Comparison of ENCODE assay signal across 16 cellular contexts in genomic region chr10:96377816-96378294, GRCh38. TPM values are rescaled to one million over a fixed set of nuclear protein-coding genes. Genes with fewer than 3 reads are reported as not detected.
DNase-seq lines count a peak whose midpoint lies in the region; TF ChIP-seq lines count a peak whose summit lies in the region.
"Had no signal": no experiment of that assay in that cellular context is flagged by ENCODE, and none has a peak within 500 bp of the region (broad histone marks: within the 10 kb centered on the region; RNA-seq: fewer than 3 reads in every experiment).

No MANE protein-coding gene starts in this region.

- intact Hi-C loops in transverse colon (cut with DNase I; ENCODE audit: low total_unique reads): loop anchor here (10.0 kb wide), 1 partner anchor 457 kb away; the partner anchor contains the start of gene LCOR
- intact Hi-C loops in activated naive CD4-positive, alpha-beta T cell treated with anti-CD3 and anti-CD28 coated beads for 36 hours (cut with micrococcal nuclease): loop anchor here (10.0 kb wide), 1 partner anchor 657 kb away; no protein-coding TSS in a partner anchor

- H3K36me3 ChIP-seq in hepatocyte (replicated peaks; ENCODE audit: insufficient read depth, low read depth): no peaks in the 10 kb centered on the region
- H3K36me3 ChIP-seq in transverse colon: no peaks in the 10 kb centered on the region

- H3K9me2 ChIP-seq in hepatocyte (replicated peaks; ENCODE audit: insufficient read depth): no peaks in the 10 kb centered on the region

- CTCF ChIA-PET in activated naive CD4-positive, alpha-beta T cell treated with anti-CD3 and anti-CD28 coated beads for 36 hours (lab: Charles Lee): no interaction called here

- H3K4me1 ChIP-seq in hepatocyte (ENCODE audit: insufficient read depth): no peaks in the 10 kb centered on the region
- H3K4me1 ChIP-seq in transverse colon: peaks cover 4 to 29% (median 14%) of the 10 kb centered on the region in 4 donors

- H3K9me3 Mint-ChIP-seq in activated naive CD4-positive, alpha-beta T cell treated with anti-CD3 and anti-CD28 coated beads for 36 hours: no peaks in the 10 kb centered on the region
- H3K9me3 Mint-ChIP-seq: CD4-positive, alpha-beta T cell; natural killer cell treated with Interleukin-12 subunit alpha and Interleukin-12 subunit beta and Interleukin-15 and Interleukin-18, amount 100 ng/mL, for 72 hours had no signal

- H3K4me1 Mint-ChIP-seq in activated naive CD4-positive, alpha-beta T cell treated with anti-CD3 and anti-CD28 coated beads for 36 hours (ENCODE audit: low read depth): peaks cover 6% of the 10 kb centered on the region

- H3K27ac Mint-ChIP-seq in activated naive CD4-positive, alpha-beta T cell treated with anti-CD3 and anti-CD28 coated beads for 36 hours: no peak overlapping the region
- H3K27ac Mint-ChIP-seq: CD4-positive, alpha-beta T cell; natural killer cell treated with Interleukin-12 subunit alpha and Interleukin-12 subunit beta and Interleukin-15 and Interleukin-18, amount 100 ng/mL, for 72 hours had no signal

- no peak overlapping the region for H2AFZ ChIP-seq in hepatocyte

- H3K27ac ChIP-seq in hepatocyte: no peak overlapping the region
- peak overlapping the region in 2 of 4 donors; percentile 6 to 45 for H3K27ac ChIP-seq in transverse colon
- H3K27ac ChIP-seq: 22Rv1, HL-60 had no signal

- no peak overlapping the region for H3K4me3 ChIP-seq in hepatocyte
- H3K4me3 ChIP-seq in transverse colon: no peak overlapping the region

- in situ Hi-C loops in transverse colon (cut with MboI; ENCODE audit: low pct_ligation_motif_present in 1 of 4, low pct_unique_long_range_greater_than_20kb in 1 of 4, low sequenced_read_pairs in 3 of 4): loop anchor here in 1 of 4 donors (25.0 kb wide), 1 partner anchor 134 kb away; the partner anchor contains the start of gene TLL2

- H3K4me3 Mint-ChIP-seq in activated naive CD4-positive, alpha-beta T cell treated with anti-CD3 and anti-CD28 coated beads for 36 hours: no peak overlapping the region
- H3K4me3 Mint-ChIP-seq: CD4-positive, alpha-beta T cell; natural killer cell treated with Interleukin-12 subunit alpha and Interleukin-12 subunit beta and Interleukin-15 and Interleukin-18, amount 100 ng/mL, for 72 hours had no signal

- no peak for TF ChIP-seq POLR2A in transverse colon (IDR thresholded peaks at IDR 0.05)

- peaks cover 3% of the 10 kb centered on the region for H3K27me3 Mint-ChIP-seq in activated naive CD4-positive, alpha-beta T cell treated with anti-CD3 and anti-CD28 coated beads for 36 hours (ENCODE audit: low read depth)

- TF ChIP-seq CTCF in hepatocyte (IDR thresholded peaks at IDR 0.05; ENCODE audit: poor library complexity) (no peak), transverse colon (IDR thresholded peaks at IDR 0.05) (no peak)

- H3K9me3 ChIP-seq in hepatocyte (ENCODE audit: low read depth) (no peaks in the 10 kb centered on the region), transverse colon (no peaks in the 10 kb centered on the region)

- DNase-seq in NCI-H146 (lab: John Stamatoyannopoulos, UW) (peak; percentile 2), NCI-H146 treated with DMSO at 0.1 percent for 48 hours (lab: John Stamatoyannopoulos, UW; ENCODE audit: unreplicated experiment) (no peak), brain pericyte (ENCODE audit: low read depth, low spot score) (peak; percentile 43), hepatocyte (ENCODE audit: low spot score) (peak; percentile 50), transverse colon (peak; percentile 64), NCI-H187 (lab: John Stamatoyannopoulos, UW) (no peak), germinal center (ENCODE audit: low spot score) (no peak)
- DNase-seq in activated naive CD4-positive, alpha-beta T cell treated with anti-CD3 and anti-CD28 coated beads for 36 hours: no peak
- DNase-seq: activated CD8-positive, alpha-beta memory T cell treated with anti-CD3 and anti-CD28 coated beads for 24 hours; CD4-positive, alpha-beta T cell; GOT3 had no signal

- H3K79me2 ChIP-seq in hepatocyte: no peaks in the 10 kb centered on the region

- no peaks in the 10 kb centered on the region for H3K27me3 ChIP-seq in hepatocyte
- no peaks in the 10 kb centered on the region for H3K27me3 ChIP-seq in transverse colon

- H3K4me2 ChIP-seq in hepatocyte: no peak overlapping the region

- TF ChIP-seq EP300 in transverse colon (IDR thresholded peaks at IDR 0.05; ENCODE audit: low read depth): peak; percentile 25

- H3K36me3 Mint-ChIP-seq in activated naive CD4-positive, alpha-beta T cell treated with anti-CD3 and anti-CD28 coated beads for 36 hours (ENCODE audit: low read depth): no peaks in the 10 kb centered on the region
- H3K36me3 Mint-ChIP-seq: natural killer cell treated with Interleukin-12 subunit alpha and Interleukin-12 subunit beta and Interleukin-15 and Interleukin-18, amount 100 ng/mL, for 72 hours had no signal

- 56% methylated on average over 6 of the region's 6 CpGs for WGBS in hepatocyte (ENCODE audit: low lambda C conversion rate, missing lambda C conversion rate)
- 50 to 60% methylated on average over 1 to 6 of the region's 6 CpGs for WGBS in transverse colon (ENCODE audit: low coverage in 1 of 2), 2 donors

- no peaks in the 10 kb centered on the region for H4K20me1 ChIP-seq in hepatocyte (ENCODE audit: insufficient read depth, poor library complexity, severe bottlenecking)

RNA-seq across cellular contexts. Expression of gene OPALIN, which starts 19.1 kb away (rescaled TPM):
- total RNA-seq in hepatocyte (not detected in 2 replicates), transverse colon (not detected)
- polyA plus RNA-seq in hepatocyte: not detected in 2 replicates
- total RNA-seq in activated naive CD4-positive, alpha-beta T cell treated with anti-CD3 and anti-CD28 coated beads for 36 hours: not detected
- total RNA-seq: CD4-positive, alpha-beta T cell; natural killer cell treated with Interleukin-12 subunit alpha and Interleukin-12 subunit beta and Interleukin-15 and Interleukin-18, amount 100 ng/mL, for 72 hours; SK-MEL-5; skeletal muscle tissue had no signal

Comparison
In these comparisons a context has a peak if more than half of its experiments do, and no peak if none do; other contexts are left out.
1. DNase-seq: peak in NCI-H146 (single experiment), brain pericyte (single experiment), hepatocyte (single experiment) and transverse colon (single experiment); none in NCI-H146 treated with DMSO at 0.1 percent for 48 hours (single experiment), NCI-H187 (0 of 2), germinal center (single experiment) and activated naive CD4-positive, alpha-beta T cell treated with anti-CD3 and anti-CD28 coated beads for 36 hours (single experiment).